Comparison of ENCODE assay signal across 11 cellular contexts in the genomic region with DNA sequence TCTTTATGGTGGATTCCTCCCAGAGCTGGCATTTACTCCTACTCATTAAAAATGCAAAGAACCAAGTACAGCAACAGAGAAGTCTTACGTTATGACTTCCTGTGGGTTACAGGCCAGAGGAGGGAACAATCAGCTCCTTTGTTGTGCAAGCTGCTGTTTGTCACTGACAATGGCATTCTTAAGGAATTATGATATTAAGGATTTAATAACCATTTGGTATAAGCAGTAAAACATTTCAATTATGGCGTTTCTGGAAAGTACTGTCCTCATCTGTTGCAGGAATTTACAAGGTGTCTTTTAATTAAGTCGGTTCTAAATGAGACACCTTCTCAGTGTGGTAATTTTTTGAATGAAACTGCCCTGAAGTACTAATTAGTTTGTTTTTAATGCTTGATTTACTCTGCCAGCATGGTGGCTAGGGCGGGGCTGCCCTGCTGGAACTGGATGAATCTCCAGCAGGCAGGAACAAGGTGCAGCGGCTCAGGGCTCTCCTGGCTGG. TPM values are rescaled to one million over a fixed set of nuclear protein-coding genes. Genes with fewer than 3 reads are reported as not detected.
DNase-seq lines count a peak whose midpoint lies in the region; ATAC-seq and TF ChIP-seq lines count a peak whose summit lies in the region.
"Had no signal": no experiment of that assay in that cellular context is flagged by ENCODE, and none has a peak within 500 bp of the region (broad histone marks: within the 10 kb centered on the region; RNA-seq: fewer than 3 reads in every experiment).

No MANE protein-coding gene starts in this region.

- no peaks in the 10 kb centered on the region for H3K9me3 ChIP-seq in RWPE2 (ENCODE audit: severe bottlenecking)
- no peaks in the 10 kb centered on the region for H3K9me3 ChIP-seq in esophagus (ENCODE audit: control insufficient read depth in 2 of 2, insufficient read depth in 1 of 2, low read depth in 1 of 2, low read length in 1 of 2)

- no peak for DNase-seq in activated CD4-positive, alpha-beta memory T cell treated with anti-CD3 and anti-CD28 coated beads for 36 hours
- no peak for DNase-seq in activated CD4-positive, alpha-beta memory T cell treated with anti-CD3 and anti-CD28 coated beads, Interleukin-2, amount 10 ng/mL, durations not matched to agents 7 days and 5 days
- DNase-seq in RWPE2 (ENCODE audit: low spot score) (no peak), superior temporal gyrus (ENCODE audit: extremely low spot score) (peak; percentile 36), GDM1 (lab: John Stamatoyannopoulos, UW) (no peak)
- DNase-seq: effector CD8-positive, alpha-beta T cell had no signal

- H3K27me3 ChIP-seq in RWPE2 (ENCODE audit: insufficient read depth, poor library complexity, severe bottlenecking) (no peaks in the 10 kb centered on the region), esophagus (ENCODE audit: control insufficient read depth in 1 of 2, insufficient read depth in 2 of 2, low read length in 2 of 2) (no peaks in the 10 kb centered on the region)

- 27 to 37% methylated on average over 5 of the region's 5 CpGs for WGBS in esophagus, 2 donors

- CTCF ChIA-PET in activated CD4-positive, alpha-beta memory T cell treated with anti-CD3 and anti-CD28 coated beads for 36 hours (lab: Charles Lee), result interaction anchor here (1.1 to 2.0 kb wide), 7 partner anchors 9 to 93 kb away, joined by 3 to 15 read pairs (median 7); no protein-coding TSS in a partner anchor
- CTCF ChIA-PET in activated CD4-positive, alpha-beta memory T cell treated with anti-CD3 and anti-CD28 coated beads, Interleukin-2, amount 10 ng/mL, durations not matched to agents 7 days and 5 days (lab: Charles Lee), result interaction anchor here (0.7 to 3.1 kb wide), 3 partner anchors 14 to 358 kb away, joined by 3 to 13 read pairs (median 3); partner anchors contain the start of gene CDKN2AIPNL

- peaks cover 29% of the 10 kb centered on the region for H3K4me1 Mint-ChIP-seq in activated CD4-positive, alpha-beta memory T cell treated with anti-CD3 and anti-CD28 coated beads for 36 hours (ENCODE audit: low read depth)
- peaks cover 10% of the 10 kb centered on the region for H3K4me1 Mint-ChIP-seq in activated CD4-positive, alpha-beta memory T cell treated with anti-CD3 and anti-CD28 coated beads, Interleukin-2, amount 10 ng/mL, durations not matched to agents 7 days and 5 days
- H3K4me1 Mint-ChIP-seq in stimulated activated memory B cell treated with anti-CD40 and anti-IgM and Interleukin-4, amounts not matched to agents 10 μg/mL and 1 μg/mL and 100 μg/mL, for 72 hours, result peaks cover 18% of the 10 kb centered on the region

- no peak for TF ChIP-seq CTCF in RWPE2 (IDR thresholded peaks at IDR 0.05; ENCODE audit: poor library complexity, severe bottlenecking)

- H3K4me3 ChIP-seq in RWPE2 (ENCODE audit: severe bottlenecking) (no peak overlapping the region), esophagus (ENCODE audit: low read depth in 1 of 2, low read length in 2 of 2) (no peak overlapping the region)

- H3K4me3 Mint-ChIP-seq in activated CD4-positive, alpha-beta memory T cell treated with anti-CD3 and anti-CD28 coated beads for 36 hours, result no peak overlapping the region
- no peak overlapping the region for H3K4me3 Mint-ChIP-seq in activated CD4-positive, alpha-beta memory T cell treated with anti-CD3 and anti-CD28 coated beads, Interleukin-2, amount 10 ng/mL, durations not matched to agents 7 days and 5 days
- H3K4me3 Mint-ChIP-seq in stimulated activated memory B cell treated with anti-CD40 and anti-IgM and Interleukin-4, amounts not matched to agents 10 μg/mL and 1 μg/mL and 100 μg/mL, for 72 hours, result no peak overlapping the region
- H3K4me3 Mint-ChIP-seq: CD14-positive monocyte had no signal

- no peaks in the 10 kb centered on the region for H3K27me3 Mint-ChIP-seq in activated CD4-positive, alpha-beta memory T cell treated with anti-CD3 and anti-CD28 coated beads for 36 hours
- no peaks in the 10 kb centered on the region for H3K27me3 Mint-ChIP-seq in activated CD4-positive, alpha-beta memory T cell treated with anti-CD3 and anti-CD28 coated beads, Interleukin-2, amount 10 ng/mL, durations not matched to agents 7 days and 5 days
- H3K27me3 Mint-ChIP-seq in stimulated activated memory B cell treated with anti-CD40 and anti-IgM and Interleukin-4, amounts not matched to agents 10 μg/mL and 1 μg/mL and 100 μg/mL, for 72 hours, result peaks cover 9% of the 10 kb centered on the region

- H3K4me1 ChIP-seq in RWPE2 (ENCODE audit: insufficient read depth, poor library complexity, severe bottlenecking), result peaks cover 18% of the 10 kb centered on the region
- H3K4me1 ChIP-seq in esophagus (ENCODE audit: control insufficient read depth in 2 of 2, insufficient read depth in 2 of 2, low read length in 1 of 2), result peaks cover 8 to 10% of the 10 kb centered on the region in 2 donors

- H3K9me3 Mint-ChIP-seq in activated CD4-positive, alpha-beta memory T cell treated with anti-CD3 and anti-CD28 coated beads for 36 hours, result no peaks in the 10 kb centered on the region
- no peaks in the 10 kb centered on the region for H3K9me3 Mint-ChIP-seq in activated CD4-positive, alpha-beta memory T cell treated with anti-CD3 and anti-CD28 coated beads, Interleukin-2, amount 10 ng/mL, durations not matched to agents 7 days and 5 days
- no peaks in the 10 kb centered on the region for H3K9me3 Mint-ChIP-seq in stimulated activated memory B cell treated with anti-CD40 and anti-IgM and Interleukin-4, amounts not matched to agents 10 μg/mL and 1 μg/mL and 100 μg/mL, for 72 hours
- H3K9me3 Mint-ChIP-seq: CD14-positive monocyte, IgD-negative memory B cell had no signal

- peak overlapping the region; percentile 74 for H3K27ac Mint-ChIP-seq in activated CD4-positive, alpha-beta memory T cell treated with anti-CD3 and anti-CD28 coated beads for 36 hours
- no peak overlapping the region for H3K27ac Mint-ChIP-seq in activated CD4-positive, alpha-beta memory T cell treated with anti-CD3 and anti-CD28 coated beads, Interleukin-2, amount 10 ng/mL, durations not matched to agents 7 days and 5 days
- no peak overlapping the region for H3K27ac Mint-ChIP-seq in stimulated activated memory B cell treated with anti-CD40 and anti-IgM and Interleukin-4, amounts not matched to agents 10 μg/mL and 1 μg/mL and 100 μg/mL, for 72 hours

- no peaks in the 10 kb centered on the region for H3K36me3 Mint-ChIP-seq in activated CD4-positive, alpha-beta memory T cell treated with anti-CD3 and anti-CD28 coated beads for 36 hours
- H3K36me3 Mint-ChIP-seq in activated CD4-positive, alpha-beta memory T cell treated with anti-CD3 and anti-CD28 coated beads, Interleukin-2, amount 10 ng/mL, durations not matched to agents 7 days and 5 days (ENCODE audit: low read depth), result no peaks in the 10 kb centered on the region
- H3K36me3 Mint-ChIP-seq in stimulated activated memory B cell treated with anti-CD40 and anti-IgM and Interleukin-4, amounts not matched to agents 10 μg/mL and 1 μg/mL and 100 μg/mL, for 72 hours, result no peaks in the 10 kb centered on the region
- H3K36me3 Mint-ChIP-seq: CD14-positive monocyte, IgD-negative memory B cell had no signal

- POLR2A ChIA-PET in activated CD4-positive, alpha-beta memory T cell treated with anti-CD3 and anti-CD28 coated beads for 36 hours (lab: Charles Lee), result interaction anchor here (0.6 kb wide), 1 partner anchor 85 kb away, joined by 4 read pairs; no protein-coding TSS in a partner anchor
- POLR2A ChIA-PET in activated CD4-positive, alpha-beta memory T cell treated with anti-CD3 and anti-CD28 coated beads, Interleukin-2, amount 10 ng/mL, durations not matched to agents 7 days and 5 days (lab: Charles Lee), result no interaction called here

- ATAC-seq in RWPE2 (ENCODE audit: low read depth), result peak; percentile 66
- ATAC-seq in GM19452 (IDR thresholded peaks at IDR 0.05; ENCODE audit: unreplicated experiment), result no peak
- no peak for ATAC-seq in stimulated activated memory B cell treated with anti-CD40 and anti-IgM and Interleukin-4, amounts not matched to agents 10 μg/mL and 1 μg/mL and 100 μg/mL, for 72 hours

- no peaks in the 10 kb centered on the region for H3K36me3 ChIP-seq in RWPE2 (ENCODE audit: low read depth)
- H3K36me3 ChIP-seq in esophagus (ENCODE audit: control insufficient read depth in 2 of 2, insufficient read depth in 2 of 2, low read length in 1 of 2), result no peaks in the 10 kb centered on the region

- intact Hi-C loops in activated CD4-positive, alpha-beta memory T cell treated with anti-CD3 and anti-CD28 coated beads for 36 hours (cut with micrococcal nuclease), result no loop called here

- peak overlapping the region; percentile 13 for H3K27ac ChIP-seq in RWPE2 (ENCODE audit: poor library complexity, severe bottlenecking)
- peak overlapping the region; percentile 65 to 86 for H3K27ac ChIP-seq in esophagus (ENCODE audit: low read depth in 2 of 2, low read length in 1 of 2)

RNA-seq across cellular contexts. Expression of gene VDAC1, which starts 49.1 kb away (rescaled TPM):
- 100 to 1,000 TPM; 407 to 416 TPM for total RNA-seq in activated CD4-positive, alpha-beta memory T cell treated with anti-CD3 and anti-CD28 coated beads for 36 hours
- total RNA-seq in activated CD4-positive, alpha-beta memory T cell treated with anti-CD3 and anti-CD28 coated beads, Interleukin-2, amount 10 ng/mL, durations not matched to agents 7 days and 5 days, result 100 to 1,000 TPM; 216 to 218 TPM
- 100 to 1,000 TPM; 154 to 167 TPM for polyA plus RNA-seq in esophagus
